In genomic region chr15:100934166-100934565, GRCh38 we compare ENCODE assay signal across 16 cellular contexts. TPM values are rescaled to one million over a fixed set of nuclear protein-coding genes. Genes with fewer than 3 reads are reported as not detected.
DNase-seq lines count a peak whose midpoint lies in the region; ATAC-seq and TF ChIP-seq lines count a peak whose summit lies in the region.
"Had no signal": no experiment of that assay in that cellular context is flagged by ENCODE, and none has a peak within 500 bp of the region (broad histone marks: within the 10 kb centered on the region; RNA-seq: fewer than 3 reads in every experiment).

No MANE protein-coding gene starts in this region.

- H3K27me3 ChIP-seq in OCI-LY3 (ENCODE audit: low read depth, low read length) (no peaks in the 10 kb centered on the region), BE2C (no peaks in the 10 kb centered on the region; the same call in 1 of the 2 replicates)
- H3K27me3 ChIP-seq: Peyer's patch had no signal

- H3K9me3 Mint-ChIP-seq in memory B cell = no peaks in the 10 kb centered on the region
- H3K9me3 Mint-ChIP-seq: CD8-positive, alpha-beta T cell had no signal

- H3K9me3 ChIP-seq in OCI-LY3 (ENCODE audit: insufficient read depth, low read length) = peaks cover 3% of the 10 kb centered on the region; the same call in 1 of the 2 replicates
- H3K9me3 ChIP-seq in BE2C = no peaks in the 10 kb centered on the region
- H3K9me3 ChIP-seq: Peyer's patch had no signal

- no peak overlapping the region for H3K27ac ChIP-seq in OCI-LY3 (ENCODE audit: low read length)
- H3K27ac ChIP-seq: 22Rv1, KMS-11 had no signal

- no peak overlapping the region for H3K4me3 ChIP-seq in AG10803 (ENCODE audit: low read length)
- no peak overlapping the region for H3K4me3 ChIP-seq in OCI-LY3 (ENCODE audit: low read length)
- H3K4me3 ChIP-seq in BE2C (ENCODE audit: low read depth, low read length) = no peak overlapping the region
- H3K4me3 ChIP-seq: Peyer's patch had no signal

- peaks cover 31% of the 10 kb centered on the region for H3K4me1 ChIP-seq in OCI-LY3 (ENCODE audit: low read length)
- no peaks in the 10 kb centered on the region for H3K4me1 ChIP-seq in BE2C

- ATAC-seq in memory B cell (ENCODE audit: low read depth) (no peak), HG02642 (IDR thresholded peaks at IDR 0.05; ENCODE audit: poor library complexity, unreplicated experiment) (no peak), GM19324 (IDR thresholded peaks at IDR 0.05; ENCODE audit: low FRiP score, unreplicated experiment) (no peak)
- ATAC-seq: CD8-positive, alpha-beta T cell had no signal

- H3K36me3 ChIP-seq in OCI-LY3 (replicated peaks; ENCODE audit: low read depth, low read length) (peaks cover 58% of the 10 kb centered on the region), BE2C (no peaks in the 10 kb centered on the region)
- H3K36me3 ChIP-seq: Peyer's patch had no signal

- peaks cover 14% of the 10 kb centered on the region for H3K79me2 ChIP-seq in OCI-LY3 (ENCODE audit: low read length)

- no peak overlapping the region for H2AFZ ChIP-seq in OCI-LY3 (ENCODE audit: low read depth, low read length)

- DNase-seq in AG10803 (ENCODE audit: low read depth) = peak; percentile 55
- DNase-seq in GM03348 (ENCODE audit: low spot score) = peak; percentile 33
- no peak for DNase-seq in memory B cell (ENCODE audit: low spot score in 2 of 2)
- no peak for DNase-seq in BE2C
- no peak for DNase-seq in NCI-H526 treated with DMSO at 0.1 percent for 48 hours (lab: John Stamatoyannopoulos, UW)
- DNase-seq: CD8-positive, alpha-beta T cell; NCI-H1436; NCI-H1930; NCI-H226; NCI-H524; Peyer's patch had no signal

- peak overlapping the region; percentile 29 for H3K27ac Mint-ChIP-seq in memory B cell
- H3K27ac Mint-ChIP-seq: CD8-positive, alpha-beta T cell had no signal

- H4K20me1 ChIP-seq in OCI-LY3 (ENCODE audit: insufficient read depth, low read length) = peaks cover 31% of the 10 kb centered on the region

- peaks cover 50% of the 10 kb centered on the region for H3K4me1 Mint-ChIP-seq in memory B cell

- no peaks in the 10 kb centered on the region for H3K27me3 Mint-ChIP-seq in memory B cell

- TF ChIP-seq CTCF in AG10803 (conservative IDR thresholded peaks at IDR 0.05; ENCODE audit: low read length) (no peak), OCI-LY3 (IDR thresholded peaks at IDR 0.05; ENCODE audit: low read depth, low read length) (no peak), BE2C (IDR thresholded peaks at IDR 0.05; ENCODE audit: low read depth, low read length) (no peak)

- no peak overlapping the region for H3K4me3 Mint-ChIP-seq in memory B cell
- H3K4me3 Mint-ChIP-seq: CD8-positive, alpha-beta T cell had no signal

- peaks cover 2% of the 10 kb centered on the region for H3K36me3 Mint-ChIP-seq in memory B cell
- H3K36me3 Mint-ChIP-seq: CD8-positive, alpha-beta T cell had no signal

- H3K9ac ChIP-seq in OCI-LY3 (ENCODE audit: low read length) = no peak overlapping the region
- H3K9ac ChIP-seq: KMS-11 had no signal

- H3K4me2 ChIP-seq in OCI-LY3 (ENCODE audit: low read length) = peak overlapping the region; percentile 13; the same call in 1 of the 2 replicates
- H3K4me2 ChIP-seq: KMS-11 had no signal

RNA-seq across cellular contexts. Expression of gene LRRK1, which starts 15.0 kb away (rescaled TPM):
- polyA plus RNA-seq in BE2C (2012; ENCODE audit: insufficient read depth, insufficient read length, low read depth) = 0.09 TPM

RNA-seq across cellular contexts. Expression of gene ALDH1A3, which starts 54.5 kb away (rescaled TPM):
- not detected for polyA plus RNA-seq in BE2C (2012; ENCODE audit: insufficient read depth, insufficient read length, low read depth)

Comparison
In these comparisons a context has a peak if more than half of its experiments do, and no peak if none do; other contexts are left out.
1. DNase-seq: peak in AG10803 (single experiment) and GM03348 (single experiment); none in memory B cell (0 of 2), BE2C (single experiment) and NCI-H526 treated with DMSO at 0.1 percent for 48 hours (single experiment).